Comparison of ENCODE assay signal across 22 cellular contexts in the genomic region with DNA sequence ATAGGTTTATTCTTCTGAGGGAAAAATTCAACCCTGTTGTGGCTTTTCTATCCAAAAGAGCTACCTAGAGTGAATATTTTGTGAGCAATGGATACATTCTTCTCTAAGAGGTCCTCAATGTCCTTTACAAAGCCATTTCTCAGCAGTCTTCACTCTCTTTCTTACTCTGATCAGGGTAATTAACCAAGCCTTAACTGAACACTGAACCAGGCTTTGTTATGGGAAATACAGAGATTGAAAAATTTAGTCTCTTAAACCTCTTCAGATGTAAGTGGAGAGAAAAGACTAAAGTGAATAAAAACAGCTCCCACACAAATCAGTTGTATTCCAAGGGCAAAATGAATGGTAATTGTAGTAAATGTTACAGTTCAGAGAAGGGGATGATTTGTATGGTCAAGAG.
DNase-seq lines count a peak whose midpoint lies in the region; ATAC-seq, FAIRE-seq and TF ChIP-seq lines count a peak whose summit lies in the region.
"Had no signal": no experiment of that assay in that cellular context is flagged by ENCODE, and none has a peak within 500 bp of the region (broad histone marks: within the 10 kb centered on the region; RNA-seq: fewer than 3 reads in every experiment).

No MANE protein-coding gene starts in this region.

- H3K4me1 Mint-ChIP-seq in MCF 10A (ENCODE audit: insufficient read depth, unreplicated experiment), result peaks cover 20% of the 10 kb centered on the region
- H3K4me1 Mint-ChIP-seq in astrocyte (ENCODE audit: low read depth, unreplicated experiment), result peaks cover 29% of the 10 kb centered on the region
- H3K4me1 Mint-ChIP-seq in activated T-cell treated with anti-CD3 and anti-CD28 coated beads, Interleukin-2, amount 50 U/mL, for 72 hours (ENCODE audit: low read depth), result no peaks in the 10 kb centered on the region

- H3K79me2 ChIP-seq in astrocyte (ENCODE audit: insufficient read depth, low read length), result no peaks in the 10 kb centered on the region

- H2AFZ ChIP-seq in astrocyte (ENCODE audit: low read depth, low read length), result no peak overlapping the region
- H2AFZ ChIP-seq: PC-9 had no signal

- peak overlapping the region; percentile 82 for H3K4me2 ChIP-seq in astrocyte (ENCODE audit: low read length)

- H3K4me3 ChIP-seq in breast epithelium, result no peak overlapping the region
- no peak overlapping the region for H3K4me3 ChIP-seq in astrocyte (ENCODE audit: insufficient read depth, low read depth, low read length)
- H3K4me3 ChIP-seq in mesodermal cell (ENCODE audit: extremely low read depth, insufficient read depth, low read length, poor library complexity, severe bottlenecking), result no peak overlapping the region
- H3K4me3 ChIP-seq in spleen, result no peak overlapping the region
- H3K4me3 ChIP-seq: body of pancreas, PC-9, skin epidermis, testis had no signal

- H3K9me3 Mint-ChIP-seq in MCF 10A (ENCODE audit: unreplicated experiment) (no peaks in the 10 kb centered on the region), astrocyte (ENCODE audit: unreplicated experiment) (no peaks in the 10 kb centered on the region)
- H3K9me3 Mint-ChIP-seq in activated T-cell treated with anti-CD3 and anti-CD28 coated beads, Interleukin-2, amount 50 U/mL, for 72 hours, result no peaks in the 10 kb centered on the region
- H3K9me3 Mint-ChIP-seq: activated naive CD4-positive, alpha-beta T cell treated with anti-CD3 and anti-CD28 coated beads for 36 hours; CD4-positive, alpha-beta T cell had no signal

- H3K9ac ChIP-seq in astrocyte (ENCODE audit: low read length), result peak overlapping the region; percentile 75

- H3K36me3 ChIP-seq in breast epithelium (no peaks in the 10 kb centered on the region), astrocyte (ENCODE audit: insufficient read depth, low read length) (no peaks in the 10 kb centered on the region), mesodermal cell (ENCODE audit: control insufficient read depth, insufficient read depth, low read length) (no peaks in the 10 kb centered on the region), spleen (no peaks in the 10 kb centered on the region)

- H3K27me3 Mint-ChIP-seq in MCF 10A (ENCODE audit: insufficient read depth, unreplicated experiment) (peaks cover 4% of the 10 kb centered on the region), astrocyte (ENCODE audit: low read depth, unreplicated experiment) (no peaks in the 10 kb centered on the region)
- H3K27me3 Mint-ChIP-seq in activated T-cell treated with anti-CD3 and anti-CD28 coated beads, Interleukin-2, amount 50 U/mL, for 72 hours (ENCODE audit: low read depth), result peaks cover 10% of the 10 kb centered on the region
- H3K27me3 Mint-ChIP-seq: CD4-positive, alpha-beta T cell had no signal

- intact Hi-C loops in MCF 10A (cut with micrococcal nuclease), result no loop called here
- intact Hi-C loops in breast epithelium (cut with DNase I; ENCODE audit: low total_unique reads), result no loop called here
- intact Hi-C loops in spleen (cut with DNase I; ENCODE audit: low total_unique reads), result no loop called here

- H3K27ac Mint-ChIP-seq in MCF 10A (ENCODE audit: low read depth, unreplicated experiment) (peak overlapping the region; percentile 90), astrocyte (ENCODE audit: unreplicated experiment) (peak overlapping the region; percentile 99)
- H3K27ac Mint-ChIP-seq in activated T-cell treated with anti-CD3 and anti-CD28 coated beads, Interleukin-2, amount 50 U/mL, for 72 hours, result no peak overlapping the region
- H3K27ac Mint-ChIP-seq: activated naive CD4-positive, alpha-beta T cell treated with anti-CD3 and anti-CD28 coated beads for 36 hours; CD4-positive, alpha-beta T cell had no signal

- TF ChIP-seq POLR2A in breast epithelium (IDR thresholded peaks at IDR 0.05) (no peak), spleen (IDR thresholded peaks at IDR 0.05) (no peak)

- CTCF ChIA-PET in MCF 10A (lab: Yijun Ruan, JAX), result interaction anchor here (0.6 to 1.3 kb wide), 3 partner anchors 12 to 57 kb away, joined by 3 to 4 read pairs (median 3); no protein-coding TSS in a partner anchor

- DNase-seq in MCF 10A (ENCODE audit: unreplicated experiment) (no peak), breast epithelium (ENCODE audit: low spot score in 2 of 2) (no peak), astrocyte (ENCODE audit: low read depth) (no peak), activated gamma-delta T cell treated with Interleukin-2 at 50 U/mL for 16 hours (no peak), nucleus accumbens (lab: John Stamatoyannopoulos, UW) (no peak), spleen (no peak)
- DNase-seq in activated T-cell treated with anti-CD3 and anti-CD28 coated beads, Interleukin-2, amount 50 U/mL, for 72 hours, result no peak
- DNase-seq: activated CD4-positive, alpha-beta T cell treated with anti-CD3 and anti-CD28 coated beads for 48 hours; activated CD8-positive, alpha-beta memory T cell treated with anti-CD3 and anti-CD28 coated beads, Interleukin-2, amount 50 U/mL, for 4 hours; activated naive CD4-positive, alpha-beta T cell treated with anti-CD3 and anti-CD28 coated beads for 36 hours; body of pancreas; CD4-positive, alpha-beta T cell; Karpas-422; NCI-H1105 treated with DMSO at 0.1 percent for 48 hours; NCI-H69; PC-9; testis had no signal

- ATAC-seq in activated T-cell treated with anti-CD3 and anti-CD28 coated beads, Interleukin-2, amount 50 U/mL, for 72 hours (replicated peaks in 1 of 2), result no peak
- ATAC-seq: body of pancreas, left lobe of liver had no signal

- H3K27me3 ChIP-seq in breast epithelium (peaks cover 0 to 4% of the 10 kb centered on the region in 2 donors), astrocyte (ENCODE audit: insufficient read depth, low read length) (no peaks in the 10 kb centered on the region), spleen (replicated peaks in 1 of 7) (peaks cover 0 to 13% (median 0%) of the 10 kb centered on the region in 7 donors)
- H3K27me3 ChIP-seq: body of pancreas, testis had no signal

- H3K9me3 ChIP-seq in breast epithelium, result no peaks in the 10 kb centered on the region
- no peaks in the 10 kb centered on the region for H3K9me3 ChIP-seq in astrocyte (ENCODE audit: insufficient read depth, low read depth, low read length)
- no peaks in the 10 kb centered on the region for H3K9me3 ChIP-seq in mesodermal cell (ENCODE audit: control insufficient read depth, low read length)
- no peaks in the 10 kb centered on the region for H3K9me3 ChIP-seq in spleen
- H3K9me3 ChIP-seq: body of pancreas, testis had no signal

- no TSS peak for BruUV-seq in MCF 10A (replicated peaks; lab: Mats Ljungman, UMichigan)

- H3K36me3 Mint-ChIP-seq in MCF 10A (ENCODE audit: insufficient read depth, unreplicated experiment) (no peaks in the 10 kb centered on the region), astrocyte (ENCODE audit: low read depth, unreplicated experiment) (no peaks in the 10 kb centered on the region)
- H3K36me3 Mint-ChIP-seq in activated T-cell treated with anti-CD3 and anti-CD28 coated beads, Interleukin-2, amount 50 U/mL, for 72 hours (ENCODE audit: insufficient read depth in 2 of 2), result no peaks in the 10 kb centered on the region

- TF ChIP-seq CTCF in MCF 10A (IDR thresholded peaks at IDR 0.05; ENCODE audit: unreplicated experiment) (no peak), breast epithelium (IDR thresholded peaks at IDR 0.05) (no peak), astrocyte (IDR thresholded peaks at IDR 0.05; ENCODE audit: insufficient read depth, low read depth, low read length) (no peak), spleen (IDR thresholded peaks at IDR 0.05 in 8 of 11, conservative IDR thresholded peaks at IDR 0.05 in 3 of 11) (no peak)

- POLR2A ChIA-PET in MCF 10A (lab: Yijun Ruan, JAX), result interaction anchor here (0.6 kb wide), 1 partner anchor 22 kb away, joined by 4 read pairs; no protein-coding TSS in a partner anchor

- FAIRE-seq in astrocyte (lab: Jason Lieb, UNC), result no peak
- FAIRE-seq: A204.1, TTC549 had no signal

- H3K4me1 ChIP-seq in breast epithelium, result no peaks in the 10 kb centered on the region
- peaks cover 23% of the 10 kb centered on the region for H3K4me1 ChIP-seq in astrocyte (ENCODE audit: insufficient read depth, low read length)
- H3K4me1 ChIP-seq in mesodermal cell (ENCODE audit: control insufficient read depth, insufficient read depth, low read length, poor library complexity, severe bottlenecking), result peaks cover 21% of the 10 kb centered on the region
- H3K4me1 ChIP-seq in spleen, result peaks cover 0 to 9% (median 0%) of the 10 kb centered on the region in 6 donors
- H3K4me1 ChIP-seq: body of pancreas, testis had no signal

- H3K4me3 Mint-ChIP-seq in MCF 10A (ENCODE audit: unreplicated experiment) (no peak overlapping the region), astrocyte (ENCODE audit: unreplicated experiment) (no peak overlapping the region)
- H3K4me3 Mint-ChIP-seq in activated T-cell treated with anti-CD3 and anti-CD28 coated beads, Interleukin-2, amount 50 U/mL, for 72 hours, result no peak overlapping the region
- H3K4me3 Mint-ChIP-seq: activated naive CD4-positive, alpha-beta T cell treated with anti-CD3 and anti-CD28 coated beads for 36 hours; CD4-positive, alpha-beta T cell had no signal

- H3K27ac ChIP-seq in breast epithelium, result no peak overlapping the region
- peak overlapping the region; percentile 89 for H3K27ac ChIP-seq in astrocyte (ENCODE audit: low read depth, low read length)
- H3K27ac ChIP-seq in mesodermal cell (ENCODE audit: low read depth, low read length, severe bottlenecking), result peak overlapping the region; percentile 99
- H3K27ac ChIP-seq in spleen, result no peak overlapping the region
- H3K27ac ChIP-seq: body of pancreas, testis had no signal

- no peaks in the 10 kb centered on the region for H4K20me1 ChIP-seq in astrocyte (ENCODE audit: insufficient read depth, low read length)

Comparison
In these comparisons a context has a peak if more than half of its experiments do, and no peak if none do; other contexts are left out.
1. H3K27ac ChIP-seq: peak in astrocyte (single experiment) and mesodermal cell (single experiment); none in breast epithelium (0 of 2) and spleen (0 of 8).